ENCODE assay signal across 8 cellular contexts in the genomic region with DNA sequence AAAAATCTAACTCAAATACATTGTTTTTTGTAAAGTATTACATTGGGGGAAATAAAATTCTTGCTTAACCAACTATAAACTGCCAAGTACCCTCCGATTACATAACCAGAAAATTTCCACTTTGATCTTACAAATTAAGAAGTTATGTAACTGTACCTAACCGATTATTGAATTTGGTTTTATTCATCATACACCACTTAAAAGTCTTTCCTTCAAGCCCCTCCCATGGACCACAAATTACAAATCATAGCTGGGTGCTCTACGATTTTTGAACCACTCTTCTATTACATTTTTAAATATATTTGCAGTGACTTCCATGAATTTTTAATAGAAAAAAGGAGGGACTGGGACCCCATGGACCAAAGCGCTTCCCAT. TPM values are rescaled to one million over a fixed set of nuclear protein-coding genes. Genes with fewer than 3 reads are reported as not detected.
DNase-seq lines count a peak whose midpoint lies in the region; ATAC-seq, FAIRE-seq and TF ChIP-seq lines count a peak whose summit lies in the region.

No MANE protein-coding gene starts in this region.

- no peaks in the 10 kb centered on the region for H3K27me3 Mint-ChIP-seq in activated naive CD4-positive, alpha-beta T cell treated with anti-CD3 and anti-CD28 coated beads, Interleukin-2, amount 50 U/mL, for 24 hours

- H3K9ac ChIP-seq in keratinocyte (ENCODE audit: control insufficient read depth, extremely low read depth, insufficient read depth, low read length), result peak overlapping the region; percentile 92

- no peak overlapping the region for H3K27ac Mint-ChIP-seq in activated naive CD4-positive, alpha-beta T cell treated with anti-CD3 and anti-CD28 coated beads, Interleukin-2, amount 50 U/mL, for 24 hours
- H3K27ac Mint-ChIP-seq in activated naive CD4-positive, alpha-beta T cell treated with anti-CD3 and anti-CD28 coated beads, Interleukin-2, amount 50 U/mL, for 72 hours, result peak overlapping the region; percentile 95 to 99

- 12 to 14% methylated on average over 4 of the region's 4 CpGs for WGBS in thyroid gland, 2 donors

- H3K9me3 Mint-ChIP-seq in activated naive CD4-positive, alpha-beta T cell treated with anti-CD3 and anti-CD28 coated beads, Interleukin-2, amount 50 U/mL, for 24 hours, result peaks cover 5% of the 10 kb centered on the region
- peaks cover 4 to 15% of the 10 kb centered on the region in 2 donors for H3K9me3 Mint-ChIP-seq in activated naive CD4-positive, alpha-beta T cell treated with anti-CD3 and anti-CD28 coated beads, Interleukin-2, amount 50 U/mL, for 72 hours

- peak overlapping the region; percentile 100 for H3K4me3 Mint-ChIP-seq in activated naive CD4-positive, alpha-beta T cell treated with anti-CD3 and anti-CD28 coated beads, Interleukin-2, amount 50 U/mL, for 24 hours

- H3K36me3 Mint-ChIP-seq in activated naive CD4-positive, alpha-beta T cell treated with anti-CD3 and anti-CD28 coated beads, Interleukin-2, amount 50 U/mL, for 24 hours, result peaks cover 21% of the 10 kb centered on the region
- peaks cover 33 to 42% of the 10 kb centered on the region in 2 donors for H3K36me3 Mint-ChIP-seq in activated naive CD4-positive, alpha-beta T cell treated with anti-CD3 and anti-CD28 coated beads, Interleukin-2, amount 50 U/mL, for 72 hours

- no peaks in the 10 kb centered on the region for H4K20me1 ChIP-seq in keratinocyte (ENCODE audit: control insufficient read depth, extremely low read depth, insufficient read depth, low read length)

- H3K9me1 ChIP-seq in keratinocyte (ENCODE audit: control insufficient read depth, extremely low read depth, insufficient read depth, low read length), result no peaks in the 10 kb centered on the region

- H3K27ac ChIP-seq in keratinocyte (ENCODE audit: control insufficient read depth, insufficient read depth, low read length) (peak overlapping the region; percentile 81), thyroid gland (peak overlapping the region; percentile 85 to 93 (median 87))

- TF ChIP-seq POLR2A in thyroid gland (IDR thresholded peaks at IDR 0.05), result no peak

- peak overlapping the region; percentile 80 for H3K4me2 ChIP-seq in keratinocyte (ENCODE audit: control insufficient read depth, extremely low read depth, insufficient read depth, low read depth, low read length)

- peaks cover 36% of the 10 kb centered on the region for H3K79me2 ChIP-seq in keratinocyte (ENCODE audit: control insufficient read depth, insufficient read depth, low read length)

- H3K27me3 ChIP-seq in keratinocyte (ENCODE audit: control insufficient read depth, extremely low read depth, insufficient read depth, low read length) (no peaks in the 10 kb centered on the region), thyroid gland (no peaks in the 10 kb centered on the region)

- no peak for FAIRE-seq in keratinocyte (lab: Jason Lieb, UNC)
- no peak for FAIRE-seq in HTR-8/SVneo (lab: Jason Lieb, UNC)

- ATAC-seq in activated naive CD4-positive, alpha-beta T cell treated with anti-CD3 and anti-CD28 coated beads, Interleukin-2, amount 50 U/mL, for 72 hours, result no peak
- ATAC-seq in HG02840 (IDR thresholded peaks at IDR 0.05; ENCODE audit: low FRiP score, unreplicated experiment), result no peak

- H3K36me3 ChIP-seq in keratinocyte (ENCODE audit: control insufficient read depth in 2 of 2, extremely low read depth in 1 of 2, insufficient read depth in 2 of 2, low read length in 2 of 2) (no peaks in the 10 kb centered on the region), thyroid gland (no peaks in the 10 kb centered on the region)

- TF ChIP-seq CTCF in keratinocyte (optimal IDR thresholded peaks at IDR 0.05 in 1 of 3, IDR thresholded peaks at IDR 0.05 in 1 of 3, conservative IDR thresholded peaks at IDR 0.05 in 1 of 3; ENCODE audit: extremely low read depth in 1 of 3, insufficient read depth in 2 of 3, low read length in 3 of 3) (no peak), thyroid gland (IDR thresholded peaks at IDR 0.05) (no peak)

- H3K4me3 ChIP-seq in keratinocyte (ENCODE audit: control insufficient read depth in 2 of 3, extremely low read depth in 1 of 3, insufficient read depth in 2 of 3, low read depth in 1 of 3, low read length in 3 of 3) (peak overlapping the region; percentile 60 to 98 (median 93)), thyroid gland (replicated peaks in 1 of 3) (peak overlapping the region; percentile 53 to 83 (median 77))

- H3K4me1 ChIP-seq in keratinocyte (ENCODE audit: control insufficient read depth, extremely low read depth, insufficient read depth, low read length) (peaks cover 3% of the 10 kb centered on the region), thyroid gland (peaks cover 35 to 43% of the 10 kb centered on the region in 2 donors)

- intact Hi-C loops in thyroid gland (cut with DNase I), result no loop called here

- dilution Hi-C loops in keratinocyte (cut with MboI; ENCODE audit: extremely low pct_ligation_motif_present, low sequenced_read_pairs), result no loop called here

- peaks cover 43% of the 10 kb centered on the region for H3K4me1 Mint-ChIP-seq in activated naive CD4-positive, alpha-beta T cell treated with anti-CD3 and anti-CD28 coated beads, Interleukin-2, amount 50 U/mL, for 24 hours

- no peak for DNase-seq in activated naive CD4-positive, alpha-beta T cell treated with anti-CD3 and anti-CD28 coated beads, Interleukin-2, amount 50 U/mL, for 16 hours
- DNase-seq in activated naive CD4-positive, alpha-beta T cell treated with anti-CD3 and anti-CD28 coated beads, Interleukin-2, amount 50 U/mL, for 72 hours (ENCODE audit: low spot score in 2 of 2), result no peak
- DNase-seq in keratinocyte (ENCODE audit: low read depth, low spot score) (no peak), thyroid gland (no peak), HTR-8/SVneo (ENCODE audit: insufficient read length, low spot score) (no peak), NCI-H1092 treated with DMSO at 0.1 percent for 48 hours (lab: John Stamatoyannopoulos, UW) (no peak)

- H3K9me3 ChIP-seq in keratinocyte (ENCODE audit: control insufficient read depth, low read depth, low read length) (no peaks in the 10 kb centered on the region), thyroid gland (no peaks in the 10 kb centered on the region)

- peak overlapping the region; percentile 100 for H2AFZ ChIP-seq in keratinocyte (ENCODE audit: control insufficient read depth, low read length)

RNA-seq across cellular contexts. Expression of a gene that starts 0.6 kb away (rescaled TPM):
- 10 to 100 TPM; 14.6 to 22.2 TPM for total RNA-seq in activated naive CD4-positive, alpha-beta T cell treated with anti-CD3 and anti-CD28 coated beads, Interleukin-2, amount 50 U/mL, for 72 hours
- polyA plus RNA-seq in keratinocyte, result 1.9 to 4.5 TPM (median 2.6 TPM) in 3 replicates
- 2.8 TPM for polyA plus RNA-seq in keratinocyte (2011; ENCODE audit: low read depth)
- 0.92 and 1.7 TPM in 2 replicates for polyA plus RNA-seq in keratinocyte (2011; cell fraction: cytosol; rRNA removed)
- 4.7 and 7.1 TPM in 2 replicates for polyA plus RNA-seq in keratinocyte (2011; cell fraction: nucleus; rRNA removed)
- polyA plus RNA-seq in keratinocyte (2012; ENCODE audit: low replicate concordance), result 2.9 and 4.0 TPM in 2 replicates
- polyA minus RNA-seq in keratinocyte, result 1.0 to 6.4 TPM (median 2.7 TPM) in 3 replicates
- 2.5 TPM for polyA minus RNA-seq in keratinocyte (2011; cell fraction: cytosol; rRNA and poly(A)+ RNA removed)
- polyA minus RNA-seq in keratinocyte (2011; cell fraction: nucleus; rRNA and poly(A)+ RNA removed), result 6.0 and 12.6 TPM in 2 replicates
- total RNA-seq in thyroid gland, result 10 to 100 TPM; 72.4 to 86.1 (median 84.1) TPM
